9 cellular contexts compared by ENCODE assay signal in genomic region chr6:45830441-45831139, GRCh38.
DNase-seq lines count a peak whose midpoint lies in the region; ATAC-seq and TF ChIP-seq lines count a peak whose summit lies in the region.
"Had no signal": no experiment of that assay in that cellular context is flagged by ENCODE, and none has a peak within 500 bp of the region (broad histone marks: within the 10 kb centered on the region; RNA-seq: fewer than 3 reads in every experiment).

No MANE protein-coding gene starts in this region.

- H3K4me1 ChIP-seq in SJSA1 (replicated peaks) (peaks cover 42% of the 10 kb centered on the region), foreskin keratinocyte (peaks cover 10% of the 10 kb centered on the region)

- no peak overlapping the region for H3K4me3 ChIP-seq in SJSA1

- peak; percentile 85 for DNase-seq in NK-92 treated with Interleukin-12 subunit alpha and Interleukin-12 subunit beta, amount 100 ng/mL, for 24 hours (lab: John Stamatoyannopoulos, UW)
- no peak for DNase-seq in NK-92 (lab: John Stamatoyannopoulos, UW; ENCODE audit: unreplicated experiment)
- DNase-seq in SJSA1 (ENCODE audit: low read depth in 1 of 2, low spot score in 2 of 2) = peak; percentile 23 to 51
- DNase-seq in foreskin keratinocyte = peak in 1 of 2 donors; percentile 49
- no peak for DNase-seq in NCI-H446 treated with DMSO at 0.1 percent for 48 hours (lab: John Stamatoyannopoulos, UW)
- no peak for DNase-seq in NCI-H1930 (lab: John Stamatoyannopoulos, UW)
- no peak for DNase-seq in A172 (ENCODE audit: low spot score)

- no peaks in the 10 kb centered on the region for H3K9me3 ChIP-seq in SJSA1 (replicated peaks)

- TF ChIP-seq CTCF in foreskin keratinocyte (conservative IDR thresholded peaks at IDR 0.05) = no peak

- H3K27me3 ChIP-seq in SJSA1 (replicated peaks) = no peaks in the 10 kb centered on the region
- H3K27me3 ChIP-seq in foreskin keratinocyte = no peaks in the 10 kb centered on the region

- H3K27ac ChIP-seq in SJSA1 (0 out of 2 replicates have a peak overlapping the region, but pooled peaks have one; percentile 3), foreskin keratinocyte (no peak overlapping the region)
- H3K27ac ChIP-seq: 22Rv1 had no signal

- ATAC-seq in HG02943 (IDR thresholded peaks at IDR 0.05; ENCODE audit: low read depth, unreplicated experiment) (peak; percentile 91), foreskin keratinocyte (peak; percentile 35)

- H3K36me3 ChIP-seq in SJSA1 = no peaks in the 10 kb centered on the region

Comparison
In these comparisons a context has a peak if more than half of its experiments do, and no peak if none do; other contexts are left out.
1. DNase-seq: peak in NK-92 treated with Interleukin-12 subunit alpha and Interleukin-12 subunit beta, amount 100 ng/mL, for 24 hours (single experiment) and SJSA1 (2 of 2); none in NK-92 (single experiment), NCI-H446 treated with DMSO at 0.1 percent for 48 hours (single experiment), NCI-H1930 (0 of 2) and A172 (single experiment).